8 cellular contexts compared by ENCODE assay signal in the genomic region with DNA sequence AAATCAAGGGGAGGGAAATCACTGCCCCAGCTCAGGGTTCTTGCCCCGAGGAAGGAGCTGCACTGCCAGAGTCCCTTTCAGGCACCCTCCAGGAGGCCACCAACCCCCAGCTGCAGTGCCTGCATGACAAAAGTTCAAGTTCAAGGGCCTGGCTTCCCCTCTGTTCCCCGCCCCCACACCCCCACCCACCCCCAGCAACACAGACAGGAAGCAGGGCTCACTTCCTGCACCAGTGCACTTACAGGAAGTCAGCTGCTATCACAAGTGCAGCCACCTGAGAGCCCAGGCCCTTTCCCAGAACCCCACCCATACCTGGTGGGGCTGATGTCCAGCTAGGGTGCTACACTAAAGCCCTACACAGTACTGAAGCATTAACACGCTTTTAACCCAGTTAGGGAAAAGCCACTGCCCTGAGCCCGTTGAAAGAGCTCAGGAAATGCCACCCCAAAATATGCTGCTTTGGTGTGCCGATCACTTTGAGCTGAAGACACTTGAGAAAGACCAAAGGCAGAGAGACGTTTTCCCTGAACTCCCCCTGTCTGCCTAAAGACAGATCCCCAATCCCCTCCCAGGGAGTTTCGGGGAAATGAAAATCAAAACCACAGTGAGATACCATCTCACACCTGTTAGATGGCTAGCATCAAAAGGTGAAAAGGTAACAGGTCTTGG.
DNase-seq lines count a peak whose midpoint lies in the region; ATAC-seq and TF ChIP-seq lines count a peak whose summit lies in the region.

No MANE protein-coding gene starts in this region.

- no TSS peak for BruUV-seq in mammary epithelial cell (replicated peaks; lab: Mats Ljungman, UMichigan)

- H3K9ac ChIP-seq in mammary epithelial cell (ENCODE audit: insufficient read depth, low read length) = no peak overlapping the region
- peak overlapping the region; percentile 42 for H3K9ac ChIP-seq in Loucy (ENCODE audit: low read depth, low read length, poor library complexity, severe bottlenecking)

- peaks cover 52% of the 10 kb centered on the region for H3K9me3 Mint-ChIP-seq in activated naive CD4-positive, alpha-beta T cell treated with anti-CD3 and anti-CD28 coated beads, Interleukin-2, amount 10 ng/mL, durations not matched to agents 7 days and 5 days

- DNase-seq in mammary epithelial cell (no peak), breast epithelium (ENCODE audit: low spot score in 2 of 2) (no peak), NCI-H1417 treated with DMSO at 0.1 percent for 48 hours (lab: John Stamatoyannopoulos, UW) (no peak)
- peak; percentile 73 for DNase-seq in activated naive CD4-positive, alpha-beta T cell treated with anti-CD3 and anti-CD28 coated beads, Interleukin-2, amount 10 ng/mL, durations not matched to agents 7 days and 5 days
- DNase-seq in stimulated activated CD8-positive, alpha-beta memory T cell treated with anti-CD3 and anti-CD28 coated beads, Interleukin-2, amount 100 ng/mL, for 1 hour (ENCODE audit: low read depth in 2 of 2) = peak; percentile 4 to 25

- 39% methylated on average over 5 of the region's 7 CpGs for WGBS in mammary epithelial cell (ENCODE audit: low coverage, missing lambda C conversion rate)

- TF ChIP-seq CTCF in mammary epithelial cell (conservative IDR thresholded peaks at IDR 0.05 in 1 of 2, IDR thresholded peaks at IDR 0.05 in 1 of 2; ENCODE audit: extremely low read depth in 1 of 2, insufficient read depth in 1 of 2, low read depth in 1 of 2, low read length in 2 of 2) (no peak), breast epithelium (IDR thresholded peaks at IDR 0.05) (no peak), Loucy (conservative IDR thresholded peaks at IDR 0.05; ENCODE audit: low read length) (no peak)

- H3K36me3 ChIP-seq in mammary epithelial cell (ENCODE audit: insufficient read depth, low read length) = no peaks in the 10 kb centered on the region
- H3K36me3 ChIP-seq in breast epithelium = no peaks in the 10 kb centered on the region
- H3K36me3 ChIP-seq in Loucy (ENCODE audit: insufficient read depth, low read length) = no peaks in the 10 kb centered on the region

- no peak overlapping the region for H3K27ac ChIP-seq in mammary epithelial cell (ENCODE audit: insufficient read depth, low read depth, low read length)
- no peak overlapping the region for H3K27ac ChIP-seq in breast epithelium

- peaks cover 75% of the 10 kb centered on the region for H3K4me1 Mint-ChIP-seq in activated naive CD4-positive, alpha-beta T cell treated with anti-CD3 and anti-CD28 coated beads, Interleukin-2, amount 10 ng/mL, durations not matched to agents 7 days and 5 days

- H4K20me1 ChIP-seq in mammary epithelial cell (ENCODE audit: insufficient read depth, low read length) (no peaks in the 10 kb centered on the region), Loucy (ENCODE audit: insufficient read depth, low read length, poor library complexity, severe bottlenecking) (no peaks in the 10 kb centered on the region)

- H3K79me2 ChIP-seq in mammary epithelial cell (ENCODE audit: insufficient read depth, low read length) (no peaks in the 10 kb centered on the region), Loucy (ENCODE audit: insufficient read depth, low read length) (no peaks in the 10 kb centered on the region)

- H2AFZ ChIP-seq in mammary epithelial cell (ENCODE audit: low read depth, low read length) (peak overlapping the region; percentile 76), Loucy (ENCODE audit: low read length) (peak overlapping the region; percentile 26; the same call in 1 of the 2 replicates)

- H3K27me3 ChIP-seq in mammary epithelial cell (ENCODE audit: insufficient read depth, low read length) (no peaks in the 10 kb centered on the region), breast epithelium (no peaks in the 10 kb centered on the region), Loucy (ENCODE audit: insufficient read depth, low read length, poor library complexity, severe bottlenecking) (no peaks in the 10 kb centered on the region)

- H3K9me3 ChIP-seq in mammary epithelial cell (replicated peaks; ENCODE audit: insufficient read depth, low read length) (no peaks in the 10 kb centered on the region), breast epithelium (no peaks in the 10 kb centered on the region), Loucy (ENCODE audit: insufficient read depth, low read depth, low read length) (no peaks in the 10 kb centered on the region)

- H3K4me1 ChIP-seq in mammary epithelial cell (ENCODE audit: insufficient read depth, low read length) (no peaks in the 10 kb centered on the region), breast epithelium (no peaks in the 10 kb centered on the region), Loucy (ENCODE audit: insufficient read depth, low read length, poor library complexity, severe bottlenecking) (peaks cover 34% of the 10 kb centered on the region)

- no peaks in the 10 kb centered on the region for H3K9me2 ChIP-seq in Loucy (replicated peaks; ENCODE audit: low read depth, low read length)

- ATAC-seq in GM19397 (IDR thresholded peaks at IDR 0.05; ENCODE audit: unreplicated experiment) (no peak), HG02970 (IDR thresholded peaks at IDR 0.05; ENCODE audit: low FRiP score, unreplicated experiment) (no peak)

- H3K4me2 ChIP-seq in mammary epithelial cell (ENCODE audit: insufficient read depth, low read depth, low read length) (no peak overlapping the region), Loucy (ENCODE audit: low read depth, low read length, poor library complexity, severe bottlenecking) (peak overlapping the region; percentile 72)

- H3K27ac Mint-ChIP-seq in activated naive CD4-positive, alpha-beta T cell treated with anti-CD3 and anti-CD28 coated beads, Interleukin-2, amount 10 ng/mL, durations not matched to agents 7 days and 5 days = peak overlapping the region; percentile 98

- H3K4me3 Mint-ChIP-seq in activated naive CD4-positive, alpha-beta T cell treated with anti-CD3 and anti-CD28 coated beads, Interleukin-2, amount 10 ng/mL, durations not matched to agents 7 days and 5 days = peak overlapping the region; percentile 25

- intact Hi-C loops in mammary epithelial cell (cut with micrococcal nuclease) = no loop called here
- intact Hi-C loops in breast epithelium (cut with DNase I; ENCODE audit: low total_unique reads) = no loop called here

- peaks cover 61% of the 10 kb centered on the region for H3K36me3 Mint-ChIP-seq in activated naive CD4-positive, alpha-beta T cell treated with anti-CD3 and anti-CD28 coated beads, Interleukin-2, amount 10 ng/mL, durations not matched to agents 7 days and 5 days

- no peaks in the 10 kb centered on the region for H3F3A ChIP-seq in Loucy (ENCODE audit: low read depth)

- H3K4me3 ChIP-seq in mammary epithelial cell (replicated peaks in 1 of 3; ENCODE audit: insufficient read depth in 1 of 3, low read depth in 2 of 3, low read length in 3 of 3) = no peak overlapping the region
- H3K4me3 ChIP-seq in breast epithelium = no peak overlapping the region
- peak overlapping the region; percentile 59 for H3K4me3 ChIP-seq in Loucy (ENCODE audit: low read length, poor library complexity, severe bottlenecking)

- TF ChIP-seq POLR2A in breast epithelium (IDR thresholded peaks at IDR 0.05) = no peak

- CTCF ChIA-PET in mammary epithelial cell (lab: Charles Lee; ENCODE audit: low non-redundant PET) = no interaction called here
- CTCF ChIA-PET in activated naive CD4-positive, alpha-beta T cell treated with anti-CD3 and anti-CD28 coated beads, Interleukin-2, amount 10 ng/mL, durations not matched to agents 7 days and 5 days (lab: Charles Lee) = interaction anchor here (0.7 to 1.7 kb wide), 4 partner anchors 8 to 594 kb away, joined by 3 to 4 read pairs (median 4); no protein-coding TSS in a partner anchor

- dilution Hi-C loops in mammary epithelial cell (cut with HindIII; ENCODE audit: low sequenced_read_pairs) = no loop called here

- in situ Hi-C loops in mammary epithelial cell (cut with MboI; ENCODE audit: low sequenced_read_pairs in 2 of 2) = loop anchor here in 1 of 2 donors (25.0 kb wide), 1 partner anchor 390 kb away; the partner anchor contains the start of gene SP110

- no peaks in the 10 kb centered on the region for H3K27me3 Mint-ChIP-seq in activated naive CD4-positive, alpha-beta T cell treated with anti-CD3 and anti-CD28 coated beads, Interleukin-2, amount 10 ng/mL, durations not matched to agents 7 days and 5 days

Comparison
In these comparisons a context has a peak if more than half of its experiments do, and no peak if none do; other contexts are left out.
1. DNase-seq: peak in activated naive CD4-positive, alpha-beta T cell treated with anti-CD3 and anti-CD28 coated beads, Interleukin-2, amount 10 ng/mL, durations not matched to agents 7 days and 5 days (single experiment) and stimulated activated CD8-positive, alpha-beta memory T cell treated with anti-CD3 and anti-CD28 coated beads, Interleukin-2, amount 100 ng/mL, for 1 hour (2 of 2); none in mammary epithelial cell (single experiment), breast epithelium (0 of 2) and NCI-H1417 treated with DMSO at 0.1 percent for 48 hours (single experiment).